In genomic region chr3:184755315-184755731, GRCh38 we compare ENCODE assay signal across 19 cellular contexts.
"Had no signal": no experiment of that assay in that cellular context is flagged by ENCODE, and none has a peak within 500 bp of the region (broad histone marks: within the 10 kb centered on the region; RNA-seq: fewer than 3 reads in every experiment).

No MANE protein-coding gene starts in this region.

- ATAC-seq: activated T-cell treated with anti-CD3 and anti-CD28 coated beads, Interleukin-2, amount 50 U/mL, for 4 hours; effector memory CD8-positive, alpha-beta T cell had no signal

- H3K9me3 ChIP-seq: adrenal gland, ascending aorta, colonic mucosa, esophagus muscularis mucosa, suprapubic skin, uterus had no signal

- DNase-seq: activated CD4-positive, alpha-beta T cell treated with anti-CD3 and anti-CD28 coated beads for 4 hours; activated CD4-positive, alpha-beta T cell treated with anti-CD3 and anti-CD28 coated beads, Interleukin-2, amount 50 U/mL, for 48 hours; activated CD4-positive, CD25-positive, alpha-beta regulatory T cell; activated CD8-positive, alpha-beta memory T cell treated with anti-CD3 and anti-CD28 coated beads, Interleukin-2, amount 50 U/mL, for 48 hours; activated naive CD4-positive, alpha-beta T cell; activated T-cell treated with anti-CD3 and anti-CD28 coated beads, Interleukin-2, amount 50 U/mL, for 4 hours; adrenal gland; colonic mucosa; dorsolateral prefrontal cortex; effector memory CD8-positive, alpha-beta T cell; glutamatergic neuron; hippocampal formation; stimulated activated CD4-positive, alpha-beta T cell treated with anti-CD3 and anti-CD28 coated beads, Interleukin-1b, Interleukin-23, amount 100 ng/mL, for 48 hours; T1000; trophoblast cell; uterus had no signal

- H3K27me3 ChIP-seq: adrenal gland, ascending aorta, colonic mucosa, dorsolateral prefrontal cortex, esophagus muscularis mucosa, suprapubic skin, uterus had no signal

- H3K4me1 ChIP-seq: adrenal gland, colonic mucosa had no signal

- H3K27ac ChIP-seq: adrenal gland, ascending aorta, colonic mucosa had no signal

- H3K36me3 ChIP-seq: adrenal gland, ascending aorta, colonic mucosa, esophagus muscularis mucosa, suprapubic skin, uterus had no signal

- H3K4me3 ChIP-seq: adrenal gland, ascending aorta, colonic mucosa, dorsolateral prefrontal cortex, esophagus muscularis mucosa, suprapubic skin, uterus had no signal
